ENCODE assay signal across 29 cellular contexts in genomic region chr7:36755484-36755883, GRCh38. TPM values are rescaled to one million over a fixed set of nuclear protein-coding genes. Genes with fewer than 3 reads are reported as not detected.
"Had no signal": no experiment of that assay in that cellular context is flagged by ENCODE, and none has a peak within 500 bp of the region (broad histone marks: within the 10 kb centered on the region; RNA-seq: fewer than 3 reads in every experiment).

No MANE protein-coding gene starts in this region.

- H3K36me3 ChIP-seq: cardiac muscle cell, left lung, pancreas, tibial nerve had no signal

- H3K4me3 ChIP-seq: body of pancreas, cardiac muscle cell, hepatocyte, left lung, pancreas, tibial nerve had no signal

- H3K9me3 ChIP-seq: body of pancreas, left lung, pancreas, tibial nerve had no signal

- H3K27ac ChIP-seq: cardiac muscle cell, hepatocyte, left lung, pancreas, tibial nerve, VCaP had no signal

- H3K27me3 Mint-ChIP-seq: activated CD8-positive, alpha-beta T cell treated with anti-CD3 and anti-CD28 coated beads for 36 hours; activated naive CD4-positive, alpha-beta T cell treated with anti-CD3 and anti-CD28 coated beads, Interleukin-2, amount 50 U/mL, for 24 hours; stimulated activated naive CD8-positive, alpha-beta T cell treated with anti-CD3 and anti-CD28 coated beads, Interleukin-15, amount 100 ng/mL, for 72 hours had no signal

- H3K27ac Mint-ChIP-seq: activated CD4-positive, alpha-beta T cell treated with anti-CD3 and anti-CD28 coated beads, Interleukin-2, amount 10 ng/mL, durations not matched to agents 7 days and 5 days; activated CD8-positive, alpha-beta memory T cell treated with anti-CD3 and anti-CD28 coated beads, Interleukin-2, amount 10 ng/mL, durations not matched to agents 7 days and 5 days; activated CD8-positive, alpha-beta T cell treated with anti-CD3 and anti-CD28 coated beads for 36 hours; activated naive CD4-positive, alpha-beta T cell treated with anti-CD3 and anti-CD28 coated beads, Interleukin-2, amount 50 U/mL, for 24 hours; nephron progenitor cell; stimulated activated naive CD8-positive, alpha-beta T cell treated with anti-CD3 and anti-CD28 coated beads, Interleukin-15, amount 100 ng/mL, for 72 hours; T-helper 2 cell treated with Interferon-gamma antibody and Interleukin-4, amounts not matched to agents 5 μg/mL and 100 μg/mL, for 36 hours had no signal

- H3K27me3 ChIP-seq: body of pancreas, cardiac muscle cell, hepatocyte, left lung, pancreas, tibial nerve had no signal

- FAIRE-seq: pancreas had no signal

- DNase-seq: activated CD4-positive, alpha-beta T cell treated with anti-CD3 and anti-CD28 coated beads, Interleukin-2, amount 10 ng/mL, durations not matched to agents 7 days and 5 days; activated CD4-positive, CD25-positive, alpha-beta regulatory T cell treated with anti-CD3 and anti-CD28 coated beads, Interleukin-2, amount 50 U/mL, for 72 hours; activated CD8-positive, alpha-beta memory T cell treated with anti-CD3 and anti-CD28 coated beads, Interleukin-2, amount 10 ng/mL, durations not matched to agents 7 days and 5 days; activated CD8-positive, alpha-beta T cell treated with anti-CD3 and anti-CD28 coated beads for 36 hours; activated gamma-delta T cell treated with Interleukin-2 at 50 U/mL for 16 hours; activated T-cell treated with anti-CD3 and anti-CD28 coated beads for 4 hours; anterior cingulate cortex; body of pancreas; dermis blood vessel endothelial cell; effector CD8-positive, alpha-beta T cell; erythroblast; foreskin fibroblast; immature natural killer cell; left lung; mammary epithelial cell; nephron progenitor cell; pancreas; right cardiac atrium; stimulated activated CD4-positive, alpha-beta T cell treated with anti-CD3 and anti-CD28 coated beads, Interleukin-4, amount 100 ng/mL, for 24 hours; stimulated activated naive CD8-positive, alpha-beta T cell treated with anti-CD3 and anti-CD28 coated beads, Interleukin-15, amount 100 ng/mL, for 72 hours had no signal

- ATAC-seq: activated CD8-positive, alpha-beta memory T cell treated with anti-CD3 and anti-CD28 coated beads, Interleukin-2, amount 10 ng/mL, durations not matched to agents 7 days and 5 days; activated CD8-positive, alpha-beta T cell treated with anti-CD3 and anti-CD28 coated beads for 36 hours; body of pancreas; left lung; right cardiac atrium; stimulated activated naive CD8-positive, alpha-beta T cell treated with anti-CD3 and anti-CD28 coated beads, Interleukin-15, amount 100 ng/mL, for 72 hours had no signal

- H3K36me3 Mint-ChIP-seq: activated naive CD4-positive, alpha-beta T cell treated with anti-CD3 and anti-CD28 coated beads, Interleukin-2, amount 50 U/mL, for 24 hours had no signal

- H3K4me1 Mint-ChIP-seq: activated CD4-positive, alpha-beta T cell treated with anti-CD3 and anti-CD28 coated beads, Interleukin-2, amount 10 ng/mL, durations not matched to agents 7 days and 5 days; activated CD8-positive, alpha-beta memory T cell treated with anti-CD3 and anti-CD28 coated beads, Interleukin-2, amount 10 ng/mL, durations not matched to agents 7 days and 5 days; activated naive CD4-positive, alpha-beta T cell treated with anti-CD3 and anti-CD28 coated beads, Interleukin-2, amount 50 U/mL, for 24 hours had no signal

- H3K9me3 Mint-ChIP-seq: activated CD4-positive, alpha-beta T cell treated with anti-CD3 and anti-CD28 coated beads, Interleukin-2, amount 10 ng/mL, durations not matched to agents 7 days and 5 days; activated CD8-positive, alpha-beta T cell treated with anti-CD3 and anti-CD28 coated beads for 36 hours; activated naive CD4-positive, alpha-beta T cell treated with anti-CD3 and anti-CD28 coated beads, Interleukin-2, amount 50 U/mL, for 24 hours; immature natural killer cell; nephron progenitor cell; stimulated activated naive CD8-positive, alpha-beta T cell treated with anti-CD3 and anti-CD28 coated beads, Interleukin-15, amount 100 ng/mL, for 72 hours; T-helper 2 cell treated with Interferon-gamma antibody and Interleukin-4, amounts not matched to agents 5 μg/mL and 100 μg/mL, for 36 hours had no signal

- H3K4me3 Mint-ChIP-seq: activated CD4-positive, alpha-beta T cell treated with anti-CD3 and anti-CD28 coated beads, Interleukin-2, amount 10 ng/mL, durations not matched to agents 7 days and 5 days; activated CD8-positive, alpha-beta memory T cell treated with anti-CD3 and anti-CD28 coated beads, Interleukin-2, amount 10 ng/mL, durations not matched to agents 7 days and 5 days; activated CD8-positive, alpha-beta T cell treated with anti-CD3 and anti-CD28 coated beads for 36 hours; activated naive CD4-positive, alpha-beta T cell treated with anti-CD3 and anti-CD28 coated beads, Interleukin-2, amount 50 U/mL, for 24 hours; immature natural killer cell; nephron progenitor cell; stimulated activated naive CD8-positive, alpha-beta T cell treated with anti-CD3 and anti-CD28 coated beads, Interleukin-15, amount 100 ng/mL, for 72 hours; T-helper 2 cell treated with Interferon-gamma antibody and Interleukin-4, amounts not matched to agents 5 μg/mL and 100 μg/mL, for 36 hours had no signal

RNA-seq across cellular contexts. Expression of gene AOAH, which starts 31.2 kb away (rescaled TPM):
- total RNA-seq: cardiac muscle cell, dermis blood vessel endothelial cell, fibroblast of lung, myocyte, pulmonary artery endothelial cell had no signal
- polyA plus RNA-seq: cardiac muscle cell, fibroblast of lung had no signal
